15 cellular contexts compared by ENCODE assay signal in the genomic region with DNA sequence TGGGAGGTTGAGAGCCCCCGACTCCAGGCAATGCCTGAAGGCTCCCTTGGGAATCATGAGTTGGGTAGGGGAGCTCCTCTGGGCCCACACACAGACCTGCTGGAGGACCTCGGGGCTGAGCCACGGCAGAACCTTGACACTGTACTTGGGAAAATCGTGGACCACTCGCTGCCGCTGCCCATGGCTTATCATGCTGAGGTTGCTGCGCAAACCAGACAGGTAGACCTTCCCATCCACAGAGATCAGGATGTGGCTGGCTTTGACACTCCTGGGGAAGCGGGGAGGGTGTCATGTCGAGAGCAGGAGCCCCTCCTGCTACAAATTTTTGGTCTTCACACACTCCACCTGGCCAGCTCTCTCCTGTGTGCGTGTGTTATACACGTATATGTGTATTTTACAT. TPM values are rescaled to one million over a fixed set of nuclear protein-coding genes. Genes with fewer than 3 reads are reported as not detected.
DNase-seq lines count a peak whose midpoint lies in the region; ATAC-seq and TF ChIP-seq lines count a peak whose summit lies in the region.
"Had no signal": no experiment of that assay in that cellular context is flagged by ENCODE, and none has a peak within 500 bp of the region (broad histone marks: within the 10 kb centered on the region; RNA-seq: fewer than 3 reads in every experiment).

No MANE protein-coding gene starts in this region.

- H3K4me1 Mint-ChIP-seq in CD4-positive, alpha-beta T cell (ENCODE audit: low read depth): peaks cover 83% of the 10 kb centered on the region
- H3K4me1 Mint-ChIP-seq in activated T-helper 1 cell treated with anti-CD3 and anti-CD28 coated beads, Interleukin-12 subunit alpha, Interleukin-12 subunit beta, Interleukin-2, Interleukin-4 antibody, amounts not matched to agents 30 ng/mL and 10 ng/mL and 1 ng/mL, durations not matched to agents 14 hours and 24 hours and 36 hours (ENCODE audit: low read depth): peaks cover 63% of the 10 kb centered on the region
- peaks cover 67 to 68% of the 10 kb centered on the region in 2 donors for H3K4me1 Mint-ChIP-seq in natural killer cell

- no peaks in the 10 kb centered on the region for H3K9me3 ChIP-seq in CD4-positive, alpha-beta T cell (ENCODE audit: control insufficient read depth, low read length)
- H3K9me3 ChIP-seq: adrenal gland, left ventricle myocardium inferior, ovary, right lobe of liver had no signal

- peak overlapping the region; percentile 100 for H3K27ac Mint-ChIP-seq in CD4-positive, alpha-beta T cell
- H3K27ac Mint-ChIP-seq in activated T-helper 1 cell treated with anti-CD3 and anti-CD28 coated beads, Interleukin-12 subunit alpha, Interleukin-12 subunit beta, Interleukin-2, Interleukin-4 antibody, amounts not matched to agents 30 ng/mL and 10 ng/mL and 1 ng/mL, durations not matched to agents 14 hours and 24 hours and 36 hours: peak overlapping the region; percentile 23
- H3K27ac Mint-ChIP-seq in natural killer cell: peak overlapping the region; percentile 92 to 97

- DNase-seq in CD4-positive, alpha-beta T cell: peak in 2 of 10 experiments; percentile 28 to 52
- DNase-seq in activated T-helper 1 cell treated with anti-CD3 and anti-CD28 coated beads, Interleukin-12 subunit alpha, Interleukin-12 subunit beta, Interleukin-2, Interleukin-4 antibody, amounts not matched to agents 30 ng/mL and 10 ng/mL and 1 ng/mL, durations not matched to agents 14 hours and 24 hours and 36 hours (ENCODE audit: low spot score): no peak
- DNase-seq in natural killer cell: no peak
- DNase-seq in NOMO-1 (lab: John Stamatoyannopoulos, UW; ENCODE audit: unreplicated experiment in 2 of 2): no peak
- no peak for DNase-seq in SIG-M5 (lab: John Stamatoyannopoulos, UW)
- DNase-seq: dermis blood vessel endothelial cell, KG1, left ventricle myocardium inferior, NCI-H2081, ovary had no signal

- peak; percentile 57 for ATAC-seq in CD4-positive, alpha-beta T cell (ENCODE audit: poor library complexity)
- ATAC-seq in natural killer cell (peak in 2 of 3 donors; percentile 14 to 24), GM21526 (IDR thresholded peaks at IDR 0.05; ENCODE audit: low FRiP score, unreplicated experiment) (no peak)
- ATAC-seq: right lobe of liver had no signal

- CTCF ChIA-PET in CD4-positive, alpha-beta T cell (lab: Charles Lee): interaction anchor here (0.9 to 3.0 kb wide), 2 partner anchors 9 to 41 kb away, joined by 4 to 21 read pairs; no protein-coding TSS in a partner anchor

- H3K27ac ChIP-seq in CD4-positive, alpha-beta T cell (ENCODE audit: low read depth, low read length): peak overlapping the region; percentile 70
- H3K27ac ChIP-seq: adrenal gland, left ventricle myocardium inferior, ovary, right lobe of liver, VCaP had no signal

- POLR2A ChIA-PET in CD4-positive, alpha-beta T cell (lab: Charles Lee): interaction anchor here (0.8 to 18.5 kb wide), 11 partner anchors 9 to 136 kb away, joined by 3 to 844 read pairs (median 4); a partner anchor contains a TSS

- no peaks in the 10 kb centered on the region for H3K27me3 Mint-ChIP-seq in CD4-positive, alpha-beta T cell
- no peaks in the 10 kb centered on the region for H3K27me3 Mint-ChIP-seq in activated T-helper 1 cell treated with anti-CD3 and anti-CD28 coated beads, Interleukin-12 subunit alpha, Interleukin-12 subunit beta, Interleukin-2, Interleukin-4 antibody, amounts not matched to agents 30 ng/mL and 10 ng/mL and 1 ng/mL, durations not matched to agents 14 hours and 24 hours and 36 hours (ENCODE audit: insufficient read depth)
- H3K27me3 Mint-ChIP-seq in natural killer cell (ENCODE audit: low read depth in 2 of 2): no peaks in the 10 kb centered on the region

- no peaks in the 10 kb centered on the region for H3K9me3 Mint-ChIP-seq in CD4-positive, alpha-beta T cell
- no peaks in the 10 kb centered on the region for H3K9me3 Mint-ChIP-seq in activated T-helper 1 cell treated with anti-CD3 and anti-CD28 coated beads, Interleukin-12 subunit alpha, Interleukin-12 subunit beta, Interleukin-2, Interleukin-4 antibody, amounts not matched to agents 30 ng/mL and 10 ng/mL and 1 ng/mL, durations not matched to agents 14 hours and 24 hours and 36 hours
- H3K9me3 Mint-ChIP-seq in natural killer cell: no peaks in the 10 kb centered on the region

- TF ChIP-seq CTCF in CD4-positive, alpha-beta T cell (IDR thresholded peaks at IDR 0.05): no peak
- no peak for TF ChIP-seq CTCF in natural killer cell (IDR thresholded peaks at IDR 0.05)

- peak; percentile 29 for TF ChIP-seq POLR2A in GM19193 (IDR thresholded peaks at IDR 0.05; ENCODE audit: extremely low read depth, insufficient read depth, insufficient read length)

- intact Hi-C loops in CD4-positive, alpha-beta T cell (cut with DNase I, micrococcal nuclease): no loop called here
- intact Hi-C loops in activated T-helper 1 cell treated with anti-CD3 and anti-CD28 coated beads, Interleukin-12 subunit alpha, Interleukin-12 subunit beta, Interleukin-2, Interleukin-4 antibody, amounts not matched to agents 30 ng/mL and 10 ng/mL and 1 ng/mL, durations not matched to agents 14 hours and 24 hours and 36 hours (cut with micrococcal nuclease): no loop called here
- intact Hi-C loops in natural killer cell (cut with micrococcal nuclease): loop anchor here (5.0 kb wide), 1 partner anchor 280 kb away; no protein-coding TSS in a partner anchor

- peak overlapping the region; percentile 75 for H3K4me3 Mint-ChIP-seq in CD4-positive, alpha-beta T cell
- H3K4me3 Mint-ChIP-seq in activated T-helper 1 cell treated with anti-CD3 and anti-CD28 coated beads, Interleukin-12 subunit alpha, Interleukin-12 subunit beta, Interleukin-2, Interleukin-4 antibody, amounts not matched to agents 30 ng/mL and 10 ng/mL and 1 ng/mL, durations not matched to agents 14 hours and 24 hours and 36 hours: peak overlapping the region; percentile 5
- H3K4me3 Mint-ChIP-seq in natural killer cell: peak overlapping the region; percentile 74

- H3K27me3 ChIP-seq in CD4-positive, alpha-beta T cell (ENCODE audit: control insufficient read depth, insufficient read depth, low read length): no peaks in the 10 kb centered on the region
- H3K27me3 ChIP-seq: adrenal gland, ovary, right lobe of liver had no signal

- peaks cover 37% of the 10 kb centered on the region for H3K36me3 Mint-ChIP-seq in CD4-positive, alpha-beta T cell (ENCODE audit: low read depth)
- peaks cover 32% of the 10 kb centered on the region for H3K36me3 Mint-ChIP-seq in activated T-helper 1 cell treated with anti-CD3 and anti-CD28 coated beads, Interleukin-12 subunit alpha, Interleukin-12 subunit beta, Interleukin-2, Interleukin-4 antibody, amounts not matched to agents 30 ng/mL and 10 ng/mL and 1 ng/mL, durations not matched to agents 14 hours and 24 hours and 36 hours (ENCODE audit: low read depth)
- no peaks in the 10 kb centered on the region for H3K36me3 Mint-ChIP-seq in natural killer cell

RNA-seq across cellular contexts. Expression of a gene that starts 7.2 kb away (rescaled TPM):
- total RNA-seq in CD4-positive, alpha-beta T cell: 100 to 1,000 TPM; 711 to 727 TPM
- total RNA-seq in activated T-helper 1 cell treated with anti-CD3 and anti-CD28 coated beads, Interleukin-12 subunit alpha, Interleukin-12 subunit beta, Interleukin-2, Interleukin-4 antibody, amounts not matched to agents 30 ng/mL and 10 ng/mL and 1 ng/mL, durations not matched to agents 14 hours and 24 hours and 36 hours: 228 and 233 TPM in 2 replicates
- total RNA-seq in natural killer cell: 100 to 1,000 TPM; 513 to 546 (median 524) TPM

RNA-seq across cellular contexts. Expression of a gene that starts 34.4 kb away (rescaled TPM):
- total RNA-seq in CD4-positive, alpha-beta T cell: 10 to 100 TPM; 50.9 to 51.0 TPM
- 59.1 and 59.4 TPM in 2 replicates for total RNA-seq in activated T-helper 1 cell treated with anti-CD3 and anti-CD28 coated beads, Interleukin-12 subunit alpha, Interleukin-12 subunit beta, Interleukin-2, Interleukin-4 antibody, amounts not matched to agents 30 ng/mL and 10 ng/mL and 1 ng/mL, durations not matched to agents 14 hours and 24 hours and 36 hours
- 10 to 100 TPM; 72.6 to 83.1 (median 78.2) TPM for total RNA-seq in natural killer cell

Comparison
In these comparisons a context has a peak if more than half of its experiments do, and no peak if none do; other contexts are left out.
1. H3K27ac Mint-ChIP-seq: peak in every context shown above with its lines; median percentile 100 in CD4-positive, alpha-beta T cell; 94 in natural killer cell; 23 in activated T-helper 1 cell treated with anti-CD3 and anti-CD28 coated beads, Interleukin-12 subunit alpha, Interleukin-12 subunit beta, Interleukin-2, Interleukin-4 antibody, amounts not matched to agents 30 ng/mL and 10 ng/mL and 1 ng/mL, durations not matched to agents 14 hours and 24 hours and 36 hours.
2. H3K4me3 Mint-ChIP-seq: peak in every context shown above with its lines; median percentile 75 in CD4-positive, alpha-beta T cell; 74 in natural killer cell; 5 in activated T-helper 1 cell treated with anti-CD3 and anti-CD28 coated beads, Interleukin-12 subunit alpha, Interleukin-12 subunit beta, Interleukin-2, Interleukin-4 antibody, amounts not matched to agents 30 ng/mL and 10 ng/mL and 1 ng/mL, durations not matched to agents 14 hours and 24 hours and 36 hours.